ENCODE assay signal across 9 cellular contexts in genomic region chr2:45585267-45585861, GRCh38. TPM values are rescaled to one million over a fixed set of nuclear protein-coding genes. Genes with fewer than 3 reads are reported as not detected.
DNase-seq lines count a peak whose midpoint lies in the region; ATAC-seq, FAIRE-seq and TF ChIP-seq lines count a peak whose summit lies in the region.
"Had no signal": no experiment of that assay in that cellular context is flagged by ENCODE, and none has a peak within 500 bp of the region (broad histone marks: within the 10 kb centered on the region; RNA-seq: fewer than 3 reads in every experiment).

No MANE protein-coding gene starts in this region.

- no peak overlapping the region for H2BK20ac ChIP-seq in H1 (ENCODE audit: low read length)

- H2AFZ ChIP-seq in PC-3 (ENCODE audit: low read length), result no peak overlapping the region
- no peak overlapping the region for H2AFZ ChIP-seq in H1 (ENCODE audit: low read length)

- FAIRE-seq in H54 (lab: Jason Lieb, UNC) (peak; percentile 97), H1 (lab: Jason Lieb, UNC) (no peak)

- no peak overlapping the region for H2BK15ac ChIP-seq in H1 (ENCODE audit: low read length)

- H3K27ac Mint-ChIP-seq in CD4-positive, CD25-positive, alpha-beta regulatory T cell, result no peak overlapping the region

- H4K20me1 ChIP-seq in PC-3 (ENCODE audit: low read length), result no peaks in the 10 kb centered on the region
- H4K20me1 ChIP-seq in H1 (replicated peaks in 1 of 2; ENCODE audit: control insufficient read depth in 1 of 2, insufficient read depth in 2 of 2, low read length in 2 of 2), result no peaks in the 10 kb centered on the region

- no peaks in the 10 kb centered on the region for H3K9me3 ChIP-seq in CD4-positive, CD25-positive, alpha-beta regulatory T cell (ENCODE audit: control insufficient read depth in 2 of 2, low read length in 2 of 2)
- H3K9me3 ChIP-seq in PC-3 (ENCODE audit: low read length) (no peaks in the 10 kb centered on the region), H1 (ENCODE audit: insufficient read depth in 2 of 2, low read depth in 1 of 2, low read length in 1 of 2) (no peaks in the 10 kb centered on the region)

- H3K27ac ChIP-seq in CD4-positive, CD25-positive, alpha-beta regulatory T cell (ENCODE audit: insufficient read depth, low read length, poor library complexity, severe bottlenecking), result no peak overlapping the region
- H3K27ac ChIP-seq in PC-3 (ENCODE audit: low read length) (no peak overlapping the region), H1 (ENCODE audit: low read depth, low read length) (no peak overlapping the region)

- DNase-seq in CD4-positive, CD25-positive, alpha-beta regulatory T cell, result peak in 2 of 3 donors; percentile 25 to 63
- DNase-seq in H54 (ENCODE audit: insufficient read length, low spot score) (no peak), PC-3 (peak; percentile 72), H1 (ENCODE audit: low read depth in 1 of 2, low spot score in 2 of 2) (no peak), midbrain (lab: John Stamatoyannopoulos, UW) (peak; percentile 16), NCI-H524 treated with DMSO at 0.1 percent for 48 hours (lab: John Stamatoyannopoulos, UW) (no peak), activated T-cell treated with anti-CD3 and anti-CD28 coated beads for 4 hours (no peak)

- 88% methylated on average over 5 of the region's 5 CpGs; no CpG with 5 or more reads in 1 of the 2 experiments for WGBS in H1 (ENCODE audit: extremely low coverage in 1 of 2, insufficient coverage in 1 of 2, insufficient read length in 1 of 2, insufficient replicate concordance in 2 of 2, low coverage in 1 of 2, low lambda C conversion rate in 2 of 2, missing lambda C conversion rate in 1 of 2), 2 experiments

- H3K36me3 ChIP-seq in CD4-positive, CD25-positive, alpha-beta regulatory T cell (ENCODE audit: control insufficient read depth, insufficient read depth, low read length), result no peaks in the 10 kb centered on the region
- H3K36me3 ChIP-seq in PC-3 (ENCODE audit: low read depth, low read length) (peaks cover 5% of the 10 kb centered on the region; the same call in 1 of the 2 replicates), H1 (ENCODE audit: control insufficient read depth in 2 of 4, insufficient read depth in 4 of 4, low read length in 3 of 4) (peaks cover 0 to 3% (median 0%) of the 10 kb centered on the region in 4 experiments; a peak in 1 of 8 replicates)

- intact Hi-C loops in PC-3 (cut with micrococcal nuclease), result loop anchor here (1.0 kb wide), 4 partner anchors 10 to 351 kb away; no protein-coding TSS in a partner anchor

- no TSS peak for BruUV-seq in PC-3 (replicated peaks; lab: Mats Ljungman, UMichigan)

- no peak for TF ChIP-seq EP300 in H1 (IDR thresholded peaks at IDR 0.05; ENCODE audit: borderline replicate concordance in 1 of 2, low read depth in 2 of 2, low read length in 2 of 2)

- no peaks in the 10 kb centered on the region for H3F3A ChIP-seq in PC-3 (ENCODE audit: low read length, unreplicated experiment)

- H3K4me3 ChIP-seq in CD4-positive, CD25-positive, alpha-beta regulatory T cell (ENCODE audit: low read depth, low read length), result no peak overlapping the region
- no peak overlapping the region for H3K4me3 ChIP-seq in PC-3 (ENCODE audit: low read length)
- H3K4me3 ChIP-seq in H1 (ENCODE audit: extremely low read depth in 1 of 4, insufficient read depth in 2 of 4, low read depth in 3 of 4, low read length in 4 of 4), result no peak overlapping the region

- H2BK5ac ChIP-seq in H1 (ENCODE audit: low read depth, low read length), result no peak overlapping the region

- no peaks in the 10 kb centered on the region for H3K9me3 Mint-ChIP-seq in CD4-positive, CD25-positive, alpha-beta regulatory T cell
- H3K9me3 Mint-ChIP-seq: IgD-negative memory B cell had no signal

- no peak overlapping the region for H4K91ac ChIP-seq in H1 (replicated peaks; ENCODE audit: insufficient read length, low read length)

- CTCF ChIA-PET in PC-3 (lab: Charles Lee) (interaction anchor here (0.5 to 1.7 kb wide), 6 partner anchors 9 to 855 kb away, joined by 3 to 13 read pairs (median 4); partner anchors contain the start of gene SRBD1), H1 (lab: Charles Lee; ENCODE audit: partially characterized antibody) (interaction anchor here (0.8 to 2.1 kb wide), 19 partner anchors 10 to 603 kb away, joined by 3 to 6 read pairs (median 4); no protein-coding TSS in a partner anchor)

- H3K27me3 ChIP-seq in CD4-positive, CD25-positive, alpha-beta regulatory T cell (ENCODE audit: control insufficient read depth, insufficient read depth, low read length), result no peaks in the 10 kb centered on the region
- H3K27me3 ChIP-seq in PC-3 (ENCODE audit: low read length), result no peaks in the 10 kb centered on the region
- H3K27me3 ChIP-seq in H1 (replicated peaks in 1 of 4; ENCODE audit: control insufficient read depth in 3 of 4, extremely low read depth in 1 of 4, insufficient read depth in 3 of 4, low read length in 3 of 4), result peaks cover 0 to 1% (median 0%) of the 10 kb centered on the region in 4 experiments; a peak in 1 of 7 replicates

- no peak overlapping the region for H4K8ac ChIP-seq in H1 (ENCODE audit: extremely low read depth, insufficient read depth, low read length)

- no peak overlapping the region for H3K18ac ChIP-seq in H1 (ENCODE audit: extremely low read depth, low read length)

- H3K9ac ChIP-seq in PC-3 (ENCODE audit: low read length), result no peak overlapping the region
- no peak overlapping the region for H3K9ac ChIP-seq in H1 (replicated peaks in 1 of 4; ENCODE audit: extremely low read depth in 1 of 4, low read depth in 3 of 4, low read length in 3 of 4)

- H2BK120ac ChIP-seq in H1 (replicated peaks; ENCODE audit: low read depth, low read length), result no peak overlapping the region

- POLR2A ChIA-PET in PC-3 (lab: Charles Lee; ENCODE audit: unreplicated experiment) (interaction anchor here (0.8 kb wide), 1 partner anchor 12 kb away, joined by 13 read pairs; no protein-coding TSS in a partner anchor), H1 (lab: Charles Lee; ENCODE audit: partially characterized antibody) (no interaction called here)

- H3K36me3 Mint-ChIP-seq in CD4-positive, CD25-positive, alpha-beta regulatory T cell, result peaks cover 10% of the 10 kb centered on the region

- peak; percentile 11 to 20; a peak in 2 of 4 replicates for TF ChIP-seq RAD21 in H1 (IDR thresholded peaks at IDR 0.05 in 1 of 2, conservative IDR thresholded peaks at IDR 0.05 in 1 of 2; ENCODE audit: low read depth in 2 of 2, low read length in 2 of 2)

- H3K23ac ChIP-seq in H1 (ENCODE audit: insufficient read length), result no peak overlapping the region

- H3K14ac ChIP-seq in H1 (ENCODE audit: insufficient read length), result no peak overlapping the region

- no peak overlapping the region for H2AK5ac ChIP-seq in H1 (ENCODE audit: low read depth, low read length)

- H3K79me1 ChIP-seq in H1 (ENCODE audit: low read depth, low read length), result peaks cover 3% of the 10 kb centered on the region; the same call in 1 of the 2 replicates

- H3K79me2 ChIP-seq in PC-3 (ENCODE audit: low read length) (peaks cover 10% of the 10 kb centered on the region; the same call in 1 of the 2 replicates), H1 (ENCODE audit: control insufficient read depth in 1 of 2, insufficient read depth in 2 of 2, low read length in 2 of 2) (peaks cover 0 to 29% of the 10 kb centered on the region in 2 experiments; a peak in 2 of 4 replicates)

- H3K27me3 Mint-ChIP-seq in CD4-positive, CD25-positive, alpha-beta regulatory T cell, result no peaks in the 10 kb centered on the region
- H3K27me3 Mint-ChIP-seq: IgD-negative memory B cell had no signal

- H3K4ac ChIP-seq in H1 (replicated peaks; ENCODE audit: insufficient read length, low read depth, low read length), result no peak overlapping the region

- H3K4me2 ChIP-seq in PC-3 (ENCODE audit: low read length), result no peak overlapping the region
- no peak overlapping the region for H3K4me2 ChIP-seq in H1 (ENCODE audit: insufficient read depth in 1 of 2, low read depth in 2 of 2, low read length in 2 of 2)

- no peak overlapping the region for H2BK12ac ChIP-seq in H1 (ENCODE audit: low read depth, low read length)

- no peaks in the 10 kb centered on the region for H3K4me1 ChIP-seq in CD4-positive, CD25-positive, alpha-beta regulatory T cell (ENCODE audit: control insufficient read depth, insufficient read depth, low read length, poor library complexity, severe bottlenecking)
- H3K4me1 ChIP-seq in PC-3 (ENCODE audit: insufficient read depth, low read length) (no peaks in the 10 kb centered on the region), H1 (replicated peaks in 1 of 4; ENCODE audit: control insufficient read depth in 3 of 4, insufficient read depth in 4 of 4, low read length in 3 of 4) (peaks cover 0 to 2% (median 0%) of the 10 kb centered on the region in 4 experiments; a peak in 1 of 7 replicates)

- H3K56ac ChIP-seq in H1 (replicated peaks; ENCODE audit: insufficient read length, low read depth, low read length), result no peak overlapping the region

- no peak overlapping the region for H4K5ac ChIP-seq in H1 (ENCODE audit: insufficient read length, low read depth, low read length)

- TF ChIP-seq CTCF in PC-3 (conservative IDR thresholded peaks at IDR 0.05; ENCODE audit: low read depth, low read length), result peak; percentile 83
- peak in 2 of 3 experiments; percentile 13 to 49; a peak in 2 of 4 replicates for TF ChIP-seq CTCF in H1 (IDR thresholded peaks at IDR 0.05; ENCODE audit: control extremely low read depth in 1 of 3, insufficient read depth in 1 of 3, low read depth in 1 of 3, low read length in 3 of 3)

- ATAC-seq in CD4-positive, CD25-positive, alpha-beta regulatory T cell (ENCODE audit: low read depth in 2 of 2), result peak in 1 of 2 donors; percentile 56
- ATAC-seq in PC-3 (peak; percentile 74), HG03460 (IDR thresholded peaks at IDR 0.05; ENCODE audit: unreplicated experiment) (no peak)

- no peak for TF ChIP-seq POLR2A in H54 (IDR thresholded peaks at IDR 0.05; ENCODE audit: low read depth, low read length)
- TF ChIP-seq POLR2A in H1 (IDR thresholded peaks at IDR 0.05; ENCODE audit: control extremely low read depth in 1 of 2, low read depth in 2 of 2, low read length in 2 of 2), result no peak

- H3K4me3 Mint-ChIP-seq in CD4-positive, CD25-positive, alpha-beta regulatory T cell, result no peak overlapping the region
- H3K4me3 Mint-ChIP-seq: IgD-negative memory B cell had no signal

- peaks cover 8 to 18% (median 17%) of the 10 kb centered on the region in 4 donors for H3K4me1 Mint-ChIP-seq in CD4-positive, CD25-positive, alpha-beta regulatory T cell

- no peaks in the 10 kb centered on the region for H3K23me2 ChIP-seq in H1 (ENCODE audit: low read depth, low read length)

- no peaks in the 10 kb centered on the region for H3K9me2 ChIP-seq in PC-3 (replicated peaks; ENCODE audit: low read length)

RNA-seq across cellular contexts. Expression of gene SRBD1, which starts 25.7 kb away (rescaled TPM):
- 18.2 TPM for total RNA-seq in CD4-positive, CD25-positive, alpha-beta regulatory T cell
- 10 to 100 TPM in 1 of 4 donors, 1 to 10 TPM in 3; 7.4 to 11.5 (median 9.1) TPM for polyA plus RNA-seq in CD4-positive, CD25-positive, alpha-beta regulatory T cell
- 19.8 and 20.8 TPM in 2 replicates for total RNA-seq in PC-3 (2014; rRNA removed)
- total RNA-seq in H1 (2021; fragmentation: NEBNext Ultra II Directional; extraction: Animal tissue kit (Norgen Biotek cat#: 25700)), result 20.0 and 20.4 TPM in 2 replicates
- 2.5 and 4.6 TPM in 2 replicates for polyA plus RNA-seq in H1 (2011; rRNA removed)
- polyA plus RNA-seq in H1 (2011; cell fraction: cytosol; rRNA removed), result 6.7 TPM
- 2.6 TPM for polyA plus RNA-seq in H1 (2011; cell fraction: nucleus; rRNA removed)
- 11.2 to 17.7 TPM (median 12.4 TPM) in 4 replicates for polyA plus RNA-seq in H1 (2012, experiment 1 of 2)
- 1.1 TPM for polyA plus RNA-seq in H1 (2012, experiment 2 of 2)
- polyA plus RNA-seq in H1 (2013, experiment 1 of 2), result 13.0 TPM
- polyA plus RNA-seq in H1 (2013, experiment 2 of 2), result 13.8 TPM
- 23.5 and 33.4 TPM in 2 replicates for polyA minus RNA-seq in H1 (2011; rRNA and poly(A)+ RNA removed)
- 10.4 TPM for polyA minus RNA-seq in H1 (2011; cell fraction: cytosol; rRNA and poly(A)+ RNA removed)
- polyA minus RNA-seq in H1 (2011; cell fraction: nucleus; rRNA and poly(A)+ RNA removed), result 52.1 TPM

Comparison
In these comparisons a context has a peak if more than half of its experiments do, and no peak if none do; other contexts are left out.
1. DNase-seq: peak in CD4-positive, CD25-positive, alpha-beta regulatory T cell (2 of 3), PC-3 (single experiment) and midbrain (single experiment); none in H54 (single experiment), H1 (0 of 2), NCI-H524 treated with DMSO at 0.1 percent for 48 hours (single experiment) and activated T-cell treated with anti-CD3 and anti-CD28 coated beads for 4 hours (single experiment).